1 cellular context compared by ENCODE assay signal in the genomic region with DNA sequence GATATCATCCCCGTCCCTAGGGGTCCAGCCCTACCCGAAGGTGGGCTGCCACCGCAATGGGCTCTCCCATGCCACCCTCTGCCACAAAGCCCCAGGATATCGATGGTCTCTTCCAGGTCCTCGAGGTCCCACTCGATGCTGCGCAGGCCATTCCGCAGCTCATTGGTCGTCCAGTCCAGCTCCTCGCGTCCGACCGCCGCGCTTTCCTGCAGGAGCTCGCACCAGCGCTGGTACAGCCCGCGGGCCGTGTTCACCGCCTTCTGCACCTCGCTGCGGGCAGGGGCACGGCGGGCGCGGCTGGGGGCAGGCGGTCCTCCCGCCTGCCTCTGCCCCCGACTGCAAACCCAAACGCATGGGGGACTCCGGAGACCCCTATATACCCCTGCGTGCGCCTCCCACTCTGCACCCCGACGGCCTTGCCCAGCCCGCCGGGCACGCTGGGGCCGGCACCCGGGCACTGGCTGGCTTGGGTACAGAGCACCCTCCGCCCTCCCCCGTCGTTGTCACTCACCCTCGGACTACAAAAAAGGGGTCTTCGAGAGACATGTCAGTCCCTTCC.
TF ChIP-seq lines count a peak whose summit lies in the region.

No MANE protein-coding gene starts in this region.

TF ChIP-seq in WTC11, 78 proteins besides CTCF, POLR2A, EP300 and RAD21 (continued from another document):
- TF ChIP-seq, protein P1, sequence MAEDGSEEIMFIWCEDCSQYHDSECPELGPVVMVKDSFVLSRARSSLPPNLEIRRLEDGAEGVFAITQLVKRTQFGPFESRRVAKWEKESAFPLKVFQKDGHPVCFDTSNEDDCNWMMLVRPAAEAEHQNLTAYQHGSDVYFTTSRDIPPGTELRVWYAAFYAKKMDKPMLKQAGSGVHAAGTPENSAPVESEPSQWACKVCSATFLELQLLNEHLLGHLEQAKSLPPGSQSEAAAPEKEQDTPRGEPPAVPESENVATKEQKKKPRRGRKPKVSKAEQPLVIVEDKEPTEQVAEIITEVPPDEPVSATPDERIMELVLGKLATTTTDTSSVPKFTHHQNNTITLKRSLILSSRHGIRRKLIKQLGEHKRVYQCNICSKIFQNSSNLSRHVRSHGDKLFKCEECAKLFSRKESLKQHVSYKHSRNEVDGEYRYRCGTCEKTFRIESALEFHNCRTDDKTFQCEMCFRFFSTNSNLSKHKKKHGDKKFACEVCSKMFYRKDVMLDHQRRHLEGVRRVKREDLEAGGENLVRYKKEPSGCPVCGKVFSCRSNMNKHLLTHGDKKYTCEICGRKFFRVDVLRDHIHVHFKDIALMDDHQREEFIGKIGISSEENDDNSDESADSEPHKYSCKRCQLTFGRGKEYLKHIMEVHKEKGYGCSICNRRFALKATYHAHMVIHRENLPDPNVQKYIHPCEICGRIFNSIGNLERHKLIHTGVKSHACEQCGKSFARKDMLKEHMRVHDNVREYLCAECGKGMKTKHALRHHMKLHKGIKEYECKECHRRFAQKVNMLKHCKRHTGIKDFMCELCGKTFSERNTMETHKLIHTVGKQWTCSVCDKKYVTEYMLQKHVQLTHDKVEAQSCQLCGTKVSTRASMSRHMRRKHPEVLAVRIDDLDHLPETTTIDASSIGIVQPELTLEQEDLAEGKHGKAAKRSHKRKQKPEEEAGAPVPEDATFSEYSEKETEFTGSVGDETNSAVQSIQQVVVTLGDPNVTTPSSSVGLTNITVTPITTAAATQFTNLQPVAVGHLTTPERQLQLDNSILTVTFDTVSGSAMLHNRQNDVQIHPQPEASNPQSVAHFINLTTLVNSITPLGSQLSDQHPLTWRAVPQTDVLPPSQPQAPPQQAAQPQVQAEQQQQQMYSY (CRISPR knock-in tag; IDR thresholded peaks at IDR 0.05), result peak; percentile 91
- TF ChIP-seq, protein P2, sequence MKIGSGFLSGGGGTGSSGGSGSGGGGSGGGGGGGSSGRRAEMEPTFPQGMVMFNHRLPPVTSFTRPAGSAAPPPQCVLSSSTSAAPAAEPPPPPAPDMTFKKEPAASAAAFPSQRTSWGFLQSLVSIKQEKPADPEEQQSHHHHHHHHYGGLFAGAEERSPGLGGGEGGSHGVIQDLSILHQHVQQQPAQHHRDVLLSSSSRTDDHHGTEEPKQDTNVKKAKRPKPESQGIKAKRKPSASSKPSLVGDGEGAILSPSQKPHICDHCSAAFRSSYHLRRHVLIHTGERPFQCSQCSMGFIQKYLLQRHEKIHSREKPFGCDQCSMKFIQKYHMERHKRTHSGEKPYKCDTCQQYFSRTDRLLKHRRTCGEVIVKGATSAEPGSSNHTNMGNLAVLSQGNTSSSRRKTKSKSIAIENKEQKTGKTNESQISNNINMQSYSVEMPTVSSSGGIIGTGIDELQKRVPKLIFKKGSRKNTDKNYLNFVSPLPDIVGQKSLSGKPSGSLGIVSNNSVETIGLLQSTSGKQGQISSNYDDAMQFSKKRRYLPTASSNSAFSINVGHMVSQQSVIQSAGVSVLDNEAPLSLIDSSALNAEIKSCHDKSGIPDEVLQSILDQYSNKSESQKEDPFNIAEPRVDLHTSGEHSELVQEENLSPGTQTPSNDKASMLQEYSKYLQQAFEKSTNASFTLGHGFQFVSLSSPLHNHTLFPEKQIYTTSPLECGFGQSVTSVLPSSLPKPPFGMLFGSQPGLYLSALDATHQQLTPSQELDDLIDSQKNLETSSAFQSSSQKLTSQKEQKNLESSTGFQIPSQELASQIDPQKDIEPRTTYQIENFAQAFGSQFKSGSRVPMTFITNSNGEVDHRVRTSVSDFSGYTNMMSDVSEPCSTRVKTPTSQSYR (CRISPR knock-in tag; IDR thresholded peaks at IDR 0.05), result peak; percentile 12; the same call in 1 of the 2 replicates
- TF ChIP-seq CREB1 (CRISPR knock-in tag; IDR thresholded peaks at IDR 0.05) (0 out of 2 replicates have a peak, but pooled peaks have one; percentile 16), SMAD3 (CRISPR knock-in tag; IDR thresholded peaks at IDR 0.05; ENCODE audit: borderline replicate concordance) (peak; percentile 65; the same call in 1 of the 2 replicates), ZNF425 (CRISPR knock-in tag; conservative IDR thresholded peaks at IDR 0.05) (no peak), PRRX2 (CRISPR knock-in tag; IDR thresholded peaks at IDR 0.05) (0 out of 2 replicates have a peak, but pooled peaks have one; percentile 29)
- TF ChIP-seq, protein P3, sequence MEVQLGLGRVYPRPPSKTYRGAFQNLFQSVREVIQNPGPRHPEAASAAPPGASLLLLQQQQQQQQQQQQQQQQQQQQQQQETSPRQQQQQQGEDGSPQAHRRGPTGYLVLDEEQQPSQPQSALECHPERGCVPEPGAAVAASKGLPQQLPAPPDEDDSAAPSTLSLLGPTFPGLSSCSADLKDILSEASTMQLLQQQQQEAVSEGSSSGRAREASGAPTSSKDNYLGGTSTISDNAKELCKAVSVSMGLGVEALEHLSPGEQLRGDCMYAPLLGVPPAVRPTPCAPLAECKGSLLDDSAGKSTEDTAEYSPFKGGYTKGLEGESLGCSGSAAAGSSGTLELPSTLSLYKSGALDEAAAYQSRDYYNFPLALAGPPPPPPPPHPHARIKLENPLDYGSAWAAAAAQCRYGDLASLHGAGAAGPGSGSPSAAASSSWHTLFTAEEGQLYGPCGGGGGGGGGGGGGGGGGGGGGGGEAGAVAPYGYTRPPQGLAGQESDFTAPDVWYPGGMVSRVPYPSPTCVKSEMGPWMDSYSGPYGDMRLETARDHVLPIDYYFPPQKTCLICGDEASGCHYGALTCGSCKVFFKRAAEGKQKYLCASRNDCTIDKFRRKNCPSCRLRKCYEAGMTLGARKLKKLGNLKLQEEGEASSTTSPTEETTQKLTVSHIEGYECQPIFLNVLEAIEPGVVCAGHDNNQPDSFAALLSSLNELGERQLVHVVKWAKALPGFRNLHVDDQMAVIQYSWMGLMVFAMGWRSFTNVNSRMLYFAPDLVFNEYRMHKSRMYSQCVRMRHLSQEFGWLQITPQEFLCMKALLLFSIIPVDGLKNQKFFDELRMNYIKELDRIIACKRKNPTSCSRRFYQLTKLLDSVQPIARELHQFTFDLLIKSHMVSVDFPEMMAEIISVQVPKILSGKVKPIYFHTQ (CRISPR knock-in tag; IDR thresholded peaks at IDR 0.05), result no peak
